In the genomic region with DNA sequence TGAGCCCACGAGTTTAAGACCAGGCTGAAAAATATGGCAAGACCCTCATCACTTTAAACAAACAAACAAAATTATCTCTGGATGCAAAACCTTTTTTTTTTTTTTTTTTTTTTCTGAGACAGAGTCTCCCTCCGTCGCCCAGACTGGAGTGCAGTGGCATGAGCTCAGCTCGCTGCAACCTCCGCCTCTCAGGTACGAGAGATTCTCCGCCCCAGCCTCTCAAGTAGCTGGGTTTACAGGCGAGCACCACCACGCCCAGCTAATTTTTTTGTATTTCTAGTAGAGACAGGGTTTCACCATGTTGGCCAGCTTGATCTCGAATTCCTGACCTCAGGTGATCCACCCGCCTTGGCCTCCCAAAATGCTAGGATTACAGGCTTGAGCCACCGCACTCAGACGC, we compare ENCODE assay signal across 3 cellular contexts. TPM values are rescaled to one million over a fixed set of nuclear protein-coding genes. Genes with fewer than 3 reads are reported as not detected.
"Had no signal": no experiment of that assay in that cellular context is flagged by ENCODE, and none has a peak within 500 bp of the region (broad histone marks: within the 10 kb centered on the region; RNA-seq: fewer than 3 reads in every experiment).

No MANE protein-coding gene starts in this region.

RNA-seq across cellular contexts. Expression of gene CBR3, which starts 4.9 kb away (rescaled TPM):
- total RNA-seq: HepG2, HT-29, K562 had no signal
- polyA plus RNA-seq: HepG2, K562 had no signal
